In the genomic region with DNA sequence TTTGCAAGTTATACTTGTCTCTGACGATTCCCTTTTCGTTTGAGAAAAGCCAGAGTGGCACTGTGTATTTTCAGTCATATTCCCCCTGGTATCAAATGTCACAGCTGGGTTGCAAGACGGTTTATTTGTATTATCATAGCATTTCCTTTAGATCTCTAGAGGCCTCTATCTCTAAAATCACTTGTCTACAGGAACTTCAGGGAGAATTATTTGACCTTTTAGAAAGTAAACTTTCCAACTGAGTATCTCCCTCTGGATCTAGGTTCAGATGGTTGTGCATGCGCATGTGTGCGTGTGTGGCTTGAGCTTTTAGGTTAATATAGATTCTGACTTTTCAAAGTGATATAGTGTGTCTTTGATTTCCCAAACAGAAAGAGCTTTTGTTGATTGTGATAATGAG, we compare ENCODE assay signal across 14 cellular contexts. TPM values are rescaled to one million over a fixed set of nuclear protein-coding genes. Genes with fewer than 3 reads are reported as not detected.
DNase-seq lines count a peak whose midpoint lies in the region; ATAC-seq and TF ChIP-seq lines count a peak whose summit lies in the region.
"Had no signal": no experiment of that assay in that cellular context is flagged by ENCODE, and none has a peak within 500 bp of the region (broad histone marks: within the 10 kb centered on the region; RNA-seq: fewer than 3 reads in every experiment).

No MANE protein-coding gene starts in this region.

- POLR2A ChIA-PET in SK-N-SH (lab: Yijun Ruan, JAX) = no interaction called here
- POLR2A ChIA-PET in IMR-90 (lab: Charles Lee; ENCODE audit: unreplicated experiment) = no interaction called here

- H3K27me3 ChIP-seq in SK-N-SH (ENCODE audit: insufficient read depth) = no peaks in the 10 kb centered on the region
- no peaks in the 10 kb centered on the region for H3K27me3 ChIP-seq in IMR-90 (ENCODE audit: control insufficient read depth, insufficient read depth, low read length)
- H3K27me3 ChIP-seq in mammary epithelial cell (ENCODE audit: insufficient read depth, low read length) = no peaks in the 10 kb centered on the region
- H3K27me3 ChIP-seq in uterus = no peaks in the 10 kb centered on the region
- H3K27me3 ChIP-seq in right atrium auricular region = no peaks in the 10 kb centered on the region

- TF ChIP-seq POLR2A in IMR-90 (IDR thresholded peaks at IDR 0.05; ENCODE audit: low read depth, low read length) (no peak), uterus (IDR thresholded peaks at IDR 0.05) (no peak)

- H3K9me3 ChIP-seq in SK-N-SH (no peaks in the 10 kb centered on the region), IMR-90 (ENCODE audit: control insufficient read depth, insufficient read depth, low read length) (no peaks in the 10 kb centered on the region), mammary epithelial cell (replicated peaks; ENCODE audit: insufficient read depth, low read length) (peaks cover 14% of the 10 kb centered on the region), uterus (no peaks in the 10 kb centered on the region), right atrium auricular region (no peaks in the 10 kb centered on the region)

- H3K36me3 ChIP-seq in SK-N-SH (replicated peaks in 1 of 2; ENCODE audit: control insufficient read depth in 1 of 2, insufficient read depth in 2 of 2, low read length in 1 of 2) (no peaks in the 10 kb centered on the region), IMR-90 (ENCODE audit: control insufficient read depth, insufficient read depth, low read length) (no peaks in the 10 kb centered on the region), mammary epithelial cell (ENCODE audit: insufficient read depth, low read length) (no peaks in the 10 kb centered on the region), uterus (no peaks in the 10 kb centered on the region), right atrium auricular region (no peaks in the 10 kb centered on the region)

- dilution Hi-C loops in IMR-90 (cut with HindIII; ENCODE audit: low sequenced_read_pairs, unreplicated experiment) = no loop called here
- dilution Hi-C loops in mammary epithelial cell (cut with HindIII; ENCODE audit: low sequenced_read_pairs) = no loop called here

- no peak overlapping the region for H3K56ac ChIP-seq in IMR-90 (ENCODE audit: extremely low read depth, insufficient read depth, low read length)

- H3K18ac ChIP-seq in IMR-90 (ENCODE audit: low read depth, low read length) = peak overlapping the region; percentile 73; the same call in 1 of the 2 replicates

- peak overlapping the region; percentile 26 for H2BK5ac ChIP-seq in IMR-90 (ENCODE audit: low read depth, low read length, poor library complexity, severe bottlenecking)

- H2AFZ ChIP-seq in SK-N-SH (ENCODE audit: low read depth) = no peak overlapping the region; the same call in 1 of the 2 replicates
- H2AFZ ChIP-seq in IMR-90 (replicated peaks; ENCODE audit: low read length, poor library complexity) = no peak overlapping the region
- H2AFZ ChIP-seq in mammary epithelial cell (ENCODE audit: low read depth, low read length) = peak overlapping the region; percentile 58

- H3K79me1 ChIP-seq in IMR-90 (ENCODE audit: low read depth in 1 of 2, low read length in 2 of 2) = no peaks in the 10 kb centered on the region

- TF ChIP-seq RAD21 in SK-N-SH (IDR thresholded peaks at IDR 0.05; ENCODE audit: low read length) = no peak
- no peak for TF ChIP-seq RAD21 in IMR-90 (IDR thresholded peaks at IDR 0.05; ENCODE audit: low read length)

- H3K9me2 ChIP-seq in SK-N-SH = no peaks in the 10 kb centered on the region

- H3K4me3 Mint-ChIP-seq in glutamatergic neuron (ENCODE audit: unreplicated experiment) = no peak overlapping the region

- H2BK20ac ChIP-seq in IMR-90 (ENCODE audit: low read depth, low read length) = no peak overlapping the region

- H3K27ac Mint-ChIP-seq in glutamatergic neuron (ENCODE audit: unreplicated experiment) = no peak overlapping the region

- no peaks in the 10 kb centered on the region for H3K4me1 Mint-ChIP-seq in glutamatergic neuron (ENCODE audit: low read depth, unreplicated experiment)

- H2BK120ac ChIP-seq in IMR-90 (ENCODE audit: low read depth, low read length) = no peak overlapping the region

- no peak overlapping the region for H4K5ac ChIP-seq in IMR-90 (ENCODE audit: low read depth, low read length)

- H3K27ac ChIP-seq in SK-N-SH (ENCODE audit: low read depth in 2 of 2, low read length in 1 of 2) (no peak overlapping the region), IMR-90 (ENCODE audit: insufficient read depth, low read length) (no peak overlapping the region), mammary epithelial cell (ENCODE audit: insufficient read depth, low read depth, low read length) (peak overlapping the region; percentile 20), uterus (peak overlapping the region; percentile 38 to 61), right atrium auricular region (no peak overlapping the region)

- H3K4me1 ChIP-seq in SK-N-SH (ENCODE audit: control insufficient read depth in 1 of 2, insufficient read depth in 2 of 2, low read depth in 1 of 2, low read length in 1 of 2) (no peaks in the 10 kb centered on the region; a peak in 1 of 4 replicates), IMR-90 (ENCODE audit: control insufficient read depth, insufficient read depth, low read length) (no peaks in the 10 kb centered on the region), mammary epithelial cell (ENCODE audit: insufficient read depth, low read length) (peaks cover 46% of the 10 kb centered on the region), uterus (peaks cover 0 to 3% of the 10 kb centered on the region in 2 donors), right atrium auricular region (no peaks in the 10 kb centered on the region)

- BruUV-seq in IMR-90 (replicated peaks; lab: Mats Ljungman, UMichigan) (no TSS peak), mammary epithelial cell (replicated peaks; lab: Mats Ljungman, UMichigan) (no TSS peak)

- intact Hi-C loops in IMR-90 (cut with micrococcal nuclease) (no loop called here), mammary epithelial cell (cut with micrococcal nuclease) (no loop called here), uterus (cut with DNase I; ENCODE audit: low total_unique reads) (no loop called here)

- no peak overlapping the region for H3K4me2 ChIP-seq in SK-N-SH
- H3K4me2 ChIP-seq in IMR-90 (ENCODE audit: low read depth, low read length) = peak overlapping the region; percentile 30; the same call in 1 of the 2 replicates
- H3K4me2 ChIP-seq in mammary epithelial cell (ENCODE audit: insufficient read depth, low read depth, low read length) = no peak overlapping the region

- TF ChIP-seq CTCF in SK-N-SH (IDR thresholded peaks at IDR 0.05) = no peak
- TF ChIP-seq CTCF in IMR-90 (conservative IDR thresholded peaks at IDR 0.05; ENCODE audit: low read depth, low read length) = no peak
- no peak for TF ChIP-seq CTCF in mammary epithelial cell (conservative IDR thresholded peaks at IDR 0.05 in 1 of 2, IDR thresholded peaks at IDR 0.05 in 1 of 2; ENCODE audit: extremely low read depth in 1 of 2, insufficient read depth in 1 of 2, low read depth in 1 of 2, low read length in 2 of 2)
- TF ChIP-seq CTCF in uterus (IDR thresholded peaks at IDR 0.05) = no peak
- no peak for TF ChIP-seq CTCF in glutamatergic neuron (IDR thresholded peaks at IDR 0.05; ENCODE audit: partially characterized antibody, unreplicated experiment)
- TF ChIP-seq CTCF in right atrium auricular region (IDR thresholded peaks at IDR 0.05) = no peak

- no peak overlapping the region for H4K8ac ChIP-seq in IMR-90 (ENCODE audit: low read depth in 2 of 2, low read length in 2 of 2)

- no peak overlapping the region for H3K14ac ChIP-seq in IMR-90 (replicated peaks; ENCODE audit: low read depth, low read length)

- H3F3A ChIP-seq in SK-N-SH (replicated peaks; ENCODE audit: insufficient read depth) = no peaks in the 10 kb centered on the region

- CTCF ChIA-PET in SK-N-SH (lab: Yijun Ruan, JAX) = interaction anchor here (1.1 to 1.3 kb wide), 2 partner anchors 25 to 81 kb away, joined by 3 to 4 read pairs; no protein-coding TSS in a partner anchor
- CTCF ChIA-PET in IMR-90 (lab: Yijun Ruan, JAX) = no interaction called here
- CTCF ChIA-PET in mammary epithelial cell (lab: Charles Lee; ENCODE audit: low non-redundant PET) = no interaction called here

- no peak for ATAC-seq in SK-N-SH treated with all-trans-retinoic acid at 6 μM for 48 hours
- ATAC-seq in IMR-90 (ENCODE audit: low read depth) = no peak; the same call in 1 of the 2 replicates

- DNase-seq in SK-N-SH (no peak), IMR-90 (no peak), mammary epithelial cell (no peak), uterus (no peak), glutamatergic neuron (no peak), right atrium auricular region (ENCODE audit: low spot score) (no peak)
- DNase-seq: DMS79 treated with DMSO at 0.1 percent for 48 hours; NCI-H2029; NCI-H2227 treated with DMSO at 0.1 percent for 48 hours; NCI-H526; NK-92 treated with Interleukin-12 subunit alpha and Interleukin-12 subunit beta, amount 100 ng/mL, for 24 hours; OCI-M1; SIG-M5 had no signal

- H2AK9ac ChIP-seq in IMR-90 (replicated peaks; ENCODE audit: low read depth, low read length, poor library complexity) = no peak overlapping the region

- H3K27me3 Mint-ChIP-seq in glutamatergic neuron (ENCODE audit: unreplicated experiment) = peaks cover 2% of the 10 kb centered on the region

- H3K9me3 Mint-ChIP-seq in glutamatergic neuron (ENCODE audit: unreplicated experiment) = no peaks in the 10 kb centered on the region

- no peaks in the 10 kb centered on the region for H3K79me2 ChIP-seq in SK-N-SH (ENCODE audit: insufficient read depth)
- no peaks in the 10 kb centered on the region for H3K79me2 ChIP-seq in mammary epithelial cell (ENCODE audit: insufficient read depth, low read length)

- H3K4me3 ChIP-seq in SK-N-SH (ENCODE audit: low read depth in 2 of 2, low read length in 1 of 2) = no peak overlapping the region
- H3K4me3 ChIP-seq in IMR-90 (ENCODE audit: insufficient read depth, low read depth, low read length) = no peak overlapping the region
- no peak overlapping the region for H3K4me3 ChIP-seq in mammary epithelial cell (replicated peaks in 1 of 3; ENCODE audit: insufficient read depth in 1 of 3, low read depth in 2 of 3, low read length in 3 of 3)
- H3K4me3 ChIP-seq in uterus = no peak overlapping the region
- H3K4me3 ChIP-seq in right atrium auricular region = no peak overlapping the region

- no peak overlapping the region for H3K9ac ChIP-seq in SK-N-SH
- no peak overlapping the region for H3K9ac ChIP-seq in IMR-90 (ENCODE audit: low read depth, low read length)
- H3K9ac ChIP-seq in mammary epithelial cell (ENCODE audit: insufficient read depth, low read length) = no peak overlapping the region

- H4K91ac ChIP-seq in IMR-90 (ENCODE audit: insufficient read depth, low read depth, low read length) = no peak overlapping the region

- H3K36me3 Mint-ChIP-seq in glutamatergic neuron (ENCODE audit: unreplicated experiment) = no peaks in the 10 kb centered on the region

- no peak overlapping the region for H3K4ac ChIP-seq in IMR-90 (ENCODE audit: low read depth, low read length)

- H3K9me1 ChIP-seq in IMR-90 (ENCODE audit: insufficient read depth, low read length) = no peaks in the 10 kb centered on the region

- no peak for TF ChIP-seq EP300 in SK-N-SH (IDR thresholded peaks at IDR 0.05; ENCODE audit: borderline replicate concordance in 1 of 2, low read depth in 1 of 2, low read length in 1 of 2)

- H4K20me1 ChIP-seq in SK-N-SH (ENCODE audit: insufficient read depth) = no peaks in the 10 kb centered on the region
- no peaks in the 10 kb centered on the region for H4K20me1 ChIP-seq in IMR-90 (ENCODE audit: insufficient read depth, low read length)
- H4K20me1 ChIP-seq in mammary epithelial cell (ENCODE audit: insufficient read depth, low read length) = no peaks in the 10 kb centered on the region

- in situ Hi-C loops in IMR-90 (cut with MboI; ENCODE audit: low sequenced_read_pairs) (no loop called here), mammary epithelial cell (cut with MboI; ENCODE audit: low sequenced_read_pairs in 2 of 2) (no loop called here)

- H2BK15ac ChIP-seq in IMR-90 (ENCODE audit: low read depth, low read length) = no peak overlapping the region

- WGBS in SK-N-SH (ENCODE audit: low lambda C conversion rate) = 25% methylated on average over 5 of the region's 5 CpGs
- WGBS in IMR-90 (ENCODE audit: extremely low coverage in 2 of 2, insufficient read length in 1 of 2), 2 experiments = no CpG with 5 or more reads among the region's 5 CpGs
- WGBS in mammary epithelial cell (ENCODE audit: low coverage, missing lambda C conversion rate) = 62% methylated on average over 5 of the region's 5 CpGs

- no peak overlapping the region for H3K23ac ChIP-seq in IMR-90 (ENCODE audit: low read depth, low read length)

- no peak overlapping the region for H2AK5ac ChIP-seq in IMR-90 (ENCODE audit: low read depth, low read length)

RNA-seq across cellular contexts. Expression of gene TAB3, which starts 15.1 kb away (rescaled TPM):
- polyA plus RNA-seq in SK-N-SH (2012; rRNA removed) (9.2 and 13.1 TPM in 2 replicates), IMR-90 (2012; rRNA removed) (6.0 and 6.4 TPM in 2 replicates), mammary epithelial cell (25.6 TPM)
- 11.8 and 12.5 TPM in 2 replicates for polyA plus RNA-seq in SK-N-SH (2012; cell fraction: cytosol; rRNA removed)
- polyA plus RNA-seq in SK-N-SH (2012; cell fraction: nucleus; rRNA removed) = 8.1 and 17.8 TPM in 2 replicates
- total RNA-seq in IMR-90 (2012; rRNA removed) (4.7 and 6.1 TPM in 2 replicates), mammary epithelial cell (10 to 100 TPM; 34.1 to 55.5 TPM), uterus (10 to 100 TPM; 21.2 to 51.2 (median 39.2) TPM), glutamatergic neuron (ENCODE audit: unreplicated experiment) (19.9 TPM), right atrium auricular region (10 to 100 TPM; 18.4 to 32.4 TPM)
- polyA plus RNA-seq in IMR-90 (2012; cell fraction: cytosol; rRNA removed) = 2.3 and 3.2 TPM in 2 replicates
- 4.3 and 21.7 TPM in 2 replicates for polyA plus RNA-seq in IMR-90 (2012; cell fraction: nucleus; rRNA removed; ENCODE audit: low replicate concordance)
- 24.9 TPM for polyA minus RNA-seq in mammary epithelial cell

Comparison
In these comparisons a context has a peak if more than half of its experiments do, and no peak if none do; other contexts are left out.
1. H3K27ac ChIP-seq: peak in mammary epithelial cell (single experiment) and uterus (2 of 2); none in SK-N-SH (0 of 2), IMR-90 (single experiment) and right atrium auricular region (0 of 2).